8 cellular contexts compared by ENCODE assay signal in the genomic region with DNA sequence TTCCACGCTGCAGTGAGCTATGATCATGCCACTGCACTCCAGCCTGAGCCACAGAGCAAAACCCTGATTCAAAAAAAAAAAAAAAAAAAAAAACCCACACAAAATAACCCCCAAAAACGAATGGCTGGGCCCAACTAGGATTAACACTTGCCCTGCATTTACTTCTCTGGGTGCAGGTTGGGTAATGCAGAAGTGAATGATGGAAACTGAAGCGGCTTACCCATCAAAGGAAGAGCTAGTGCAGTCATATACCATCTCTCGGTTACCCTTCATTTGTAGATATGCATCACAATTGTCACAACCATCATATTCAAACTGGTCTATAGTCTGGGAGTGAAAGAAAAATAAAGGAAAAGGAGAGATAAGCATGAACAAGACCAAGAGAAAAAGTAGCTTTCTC. TPM values are rescaled to one million over a fixed set of nuclear protein-coding genes. Genes with fewer than 3 reads are reported as not detected.
DNase-seq lines count a peak whose midpoint lies in the region; ATAC-seq and TF ChIP-seq lines count a peak whose summit lies in the region.

No MANE protein-coding gene starts in this region.

- H3K4me2 ChIP-seq in HCT116 (ENCODE audit: low read length) (peak overlapping the region; percentile 78), smooth muscle cell (peak overlapping the region; percentile 93)

- no peaks in the 10 kb centered on the region for H3K9me3 Mint-ChIP-seq in activated B cell treated with CpG ODN at 0.5 μM for 24 hours

- ATAC-seq in HCT116: no peak
- no peak for ATAC-seq in activated B cell treated with CpG ODN at 0.5 μM for 24 hours (ENCODE audit: low read depth)
- ATAC-seq in HG03469 (IDR thresholded peaks at IDR 0.05; ENCODE audit: unreplicated experiment): no peak

- H3K36me3 Mint-ChIP-seq in activated B cell treated with CpG ODN at 0.5 μM for 24 hours (ENCODE audit: low read depth): peaks cover 51% of the 10 kb centered on the region

- H3K4me3 ChIP-seq in HCT116 (replicated peaks in 1 of 2; ENCODE audit: low read depth in 1 of 2, low read length in 2 of 2): peak overlapping the region; percentile 79 to 82
- peak overlapping the region; percentile 94; the same call in 1 of the 2 replicates for H3K4me3 ChIP-seq in iPS DF 6.9 (ENCODE audit: low read length)
- H3K4me3 ChIP-seq in smooth muscle cell: peak overlapping the region; percentile 89

- BruUV-seq in HCT116 (replicated peaks; lab: Mats Ljungman, UMichigan): TSS peak; percentile 47

- H3K27ac Mint-ChIP-seq in activated B cell treated with CpG ODN at 0.5 μM for 24 hours: peak overlapping the region; percentile 96

- H3K4me1 ChIP-seq in HCT116 (ENCODE audit: control insufficient read depth in 1 of 2, insufficient read depth in 2 of 2, low read length in 2 of 2) (peaks cover 16 to 22% of the 10 kb centered on the region in 2 experiments), iPS DF 6.9 (ENCODE audit: control insufficient read depth, insufficient read depth, low read length) (no peaks in the 10 kb centered on the region), smooth muscle cell (ENCODE audit: low read depth) (peaks cover 9% of the 10 kb centered on the region)

- H3K27me3 Mint-ChIP-seq in activated B cell treated with CpG ODN at 0.5 μM for 24 hours: no peaks in the 10 kb centered on the region

- peaks cover 32% of the 10 kb centered on the region for H3K79me2 ChIP-seq in HCT116 (ENCODE audit: insufficient read depth, low read length)
- peaks cover 22% of the 10 kb centered on the region for H3K79me2 ChIP-seq in smooth muscle cell (ENCODE audit: low read depth)

- H3K4me3 Mint-ChIP-seq in activated B cell treated with CpG ODN at 0.5 μM for 24 hours: peak overlapping the region; percentile 100

- H3K27ac ChIP-seq in HCT116 (ENCODE audit: low read depth, low read length) (peak overlapping the region; percentile 73), iPS DF 6.9 (ENCODE audit: low read length) (no peak overlapping the region), smooth muscle cell (ENCODE audit: low read depth) (no peak overlapping the region)

- H4K20me1 ChIP-seq in HCT116 (ENCODE audit: insufficient read depth) (no peaks in the 10 kb centered on the region), smooth muscle cell (ENCODE audit: low read depth) (no peaks in the 10 kb centered on the region)

- TF ChIP-seq CTCF in HCT116 (IDR thresholded peaks at IDR 0.05 in 2 of 3, conservative IDR thresholded peaks at IDR 0.05 in 1 of 3; ENCODE audit: borderline replicate concordance in 1 of 3, insufficient read depth in 1 of 3, low read depth in 2 of 3, low read length in 2 of 3) (no peak), activated B cell treated with CpG ODN at 0.5 μM for 24 hours (IDR thresholded peaks at IDR 0.05) (no peak), smooth muscle cell (IDR thresholded peaks at IDR 0.05; ENCODE audit: borderline replicate concordance, insufficient read depth, poor library complexity, severe bottlenecking) (no peak), GM10266 (IDR thresholded peaks at IDR 0.05; ENCODE audit: control insufficient read depth, insufficient read depth, low read depth, missing control alignments) (no peak)

- WGBS in iPS DF 6.9 (ENCODE audit: insufficient coverage, insufficient read length): no CpG with 5 or more reads among the region's 4 CpGs
- WGBS in smooth muscle cell (ENCODE audit: low lambda C conversion rate): 81% methylated on average over 4 of the region's 4 CpGs

- peaks cover 14% of the 10 kb centered on the region for H3F3A ChIP-seq in smooth muscle cell (ENCODE audit: low read depth)

- H3K27me3 ChIP-seq in HCT116 (ENCODE audit: insufficient read depth, low read length) (no peaks in the 10 kb centered on the region), iPS DF 6.9 (ENCODE audit: control insufficient read depth, insufficient read depth, low read length) (no peaks in the 10 kb centered on the region), smooth muscle cell (ENCODE audit: low read depth) (no peaks in the 10 kb centered on the region)

- H3K4me1 Mint-ChIP-seq in activated B cell treated with CpG ODN at 0.5 μM for 24 hours: peaks cover 58% of the 10 kb centered on the region

- H3K9me2 ChIP-seq in HCT116 (ENCODE audit: insufficient read depth): no peaks in the 10 kb centered on the region

- RAD21 ChIA-PET in HCT116 (lab: Charles Lee; ENCODE audit: low non-redundant PET in 1 of 2, low total read pairs in 2 of 2, uncharacterized antibody in 2 of 2, unreplicated experiment in 2 of 2): interaction anchor here (0.6 to 2.1 kb wide), 5 partner anchors 19 to 96 kb away, joined by 3 to 13 read pairs (median 3); a partner anchor contains a TSS

- H3K9me3 ChIP-seq in HCT116 (ENCODE audit: control insufficient read depth in 1 of 2, insufficient read depth in 1 of 2, low read depth in 1 of 2, low read length in 2 of 2): no peaks in the 10 kb centered on the region
- H3K9me3 ChIP-seq in iPS DF 6.9 (ENCODE audit: control insufficient read depth, insufficient read depth, low read length): no peaks in the 10 kb centered on the region
- no peaks in the 10 kb centered on the region for H3K9me3 ChIP-seq in smooth muscle cell (replicated peaks; ENCODE audit: low read depth)

- TF ChIP-seq RAD21 in HCT116 (IDR thresholded peaks at IDR 0.05; ENCODE audit: low read depth): no peak

- CTCF ChIA-PET in HCT116 (lab: Charles Lee) (interaction anchor here (0.6 to 2.3 kb wide), 6 partner anchors 13 to 134 kb away, joined by 3 to 20 read pairs (median 4); a partner anchor contains a TSS), activated B cell treated with CpG ODN at 0.5 μM for 24 hours (lab: Charles Lee) (interaction anchor here (0.8 to 3.1 kb wide), 8 partner anchors 13 to 66 kb away, joined by 3 to 42 read pairs (median 6); a partner anchor contains a TSS)

- intact Hi-C loops in HCT116 (cut with micrococcal nuclease) (no loop called here), activated B cell treated with CpG ODN at 0.5 μM for 24 hours (cut with micrococcal nuclease) (no loop called here)

- H2AFZ ChIP-seq in HCT116 (ENCODE audit: low read depth, low read length, poor library complexity, severe bottlenecking) (no peak overlapping the region), smooth muscle cell (ENCODE audit: low read depth) (no peak overlapping the region)

- no peak for TF ChIP-seq POLR2A in HCT116 (IDR thresholded peaks at IDR 0.05; ENCODE audit: borderline replicate concordance, extremely low read depth, insufficient read depth, insufficient read length)

- H3K9ac ChIP-seq in HCT116 (ENCODE audit: low read length) (peak overlapping the region; percentile 80), smooth muscle cell (ENCODE audit: low read depth) (peak overlapping the region; percentile 80)

- H3K36me3 ChIP-seq in HCT116 (ENCODE audit: control insufficient read depth in 1 of 2, insufficient read depth in 2 of 2, low read length in 2 of 2): peaks cover 42 to 53% of the 10 kb centered on the region in 2 experiments; a peak in 3 of 4 replicates
- peaks cover 21% of the 10 kb centered on the region; the same call in 1 of the 2 replicates for H3K36me3 ChIP-seq in iPS DF 6.9 (ENCODE audit: control insufficient read depth, insufficient read depth, low read length)
- H3K36me3 ChIP-seq in smooth muscle cell (ENCODE audit: low read depth): peaks cover 26% of the 10 kb centered on the region

- DNase-seq in HCT116 (ENCODE audit: low read depth, low spot score) (no peak), activated B cell treated with CpG ODN at 0.5 μM for 24 hours (no peak), iPS DF 6.9 (ENCODE audit: low read depth, low spot score) (no peak), smooth muscle cell (lab: John Stamatoyannopoulos, UW; ENCODE audit: unreplicated experiment) (no peak), GM10266 (ENCODE audit: extremely low spot score) (no peak), DMS79 (lab: John Stamatoyannopoulos, UW) (no peak)
- DNase-seq in stimulated activated CD4-positive, alpha-beta T cell treated with anti-CD3 and anti-CD28 coated beads, Interleukin-2, amount 100 ng/mL, for 24 hours: no peak

- POLR2A ChIA-PET in HCT116 (lab: Charles Lee) (interaction anchor here (0.6 to 2.2 kb wide), 9 partner anchors 14 to 76 kb away, joined by 4 to 39 read pairs (median 6); a partner anchor contains a TSS), activated B cell treated with CpG ODN at 0.5 μM for 24 hours (lab: Charles Lee) (interaction anchor here (0.6 to 8.6 kb wide), 13 partner anchors 10 to 344 kb away, joined by 3 to 859 read pairs (median 7); a partner anchor contains a TSS)

TF ChIP-seq in HCT116, 20 proteins besides CTCF, POLR2A, EP300 and RAD21 (continues in another document):
- no peak for TF ChIP-seq CEBPB (IDR thresholded peaks at IDR 0.05; ENCODE audit: low read depth)
- TF ChIP-seq EZH2 (IDR thresholded peaks at IDR 0.05): no peak
- no peak for TF ChIP-seq SIN3A (IDR thresholded peaks at IDR 0.05; ENCODE audit: low read depth)
- no peak for TF ChIP-seq CBX3 (IDR thresholded peaks at IDR 0.05; ENCODE audit: low read depth)
- TF ChIP-seq POLR2AphosphoS5 (IDR thresholded peaks at IDR 0.05; ENCODE audit: low read depth, low read length): no peak
- TF ChIP-seq, protein P1, sequence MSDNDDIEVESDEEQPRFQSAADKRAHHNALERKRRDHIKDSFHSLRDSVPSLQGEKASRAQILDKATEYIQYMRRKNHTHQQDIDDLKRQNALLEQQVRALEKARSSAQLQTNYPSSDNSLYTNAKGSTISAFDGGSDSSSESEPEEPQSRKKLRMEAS (IDR thresholded peaks at IDR 0.05): no peak
- TF ChIP-seq, protein P2, sequence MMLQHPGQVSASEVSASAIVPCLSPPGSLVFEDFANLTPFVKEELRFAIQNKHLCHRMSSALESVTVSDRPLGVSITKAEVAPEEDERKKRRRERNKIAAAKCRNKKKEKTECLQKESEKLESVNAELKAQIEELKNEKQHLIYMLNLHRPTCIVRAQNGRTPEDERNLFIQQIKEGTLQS (IDR thresholded peaks at IDR 0.05): no peak
- TF ChIP-seq TCF7L2 (IDR thresholded peaks at IDR 0.05; ENCODE audit: borderline replicate concordance, extremely low read depth, insufficient read depth, insufficient read length): no peak

RNA-seq across cellular contexts. Expression of a gene that starts 0.8 kb away (rescaled TPM):
- total RNA-seq in HCT116 (2021; ENCODE audit: unreplicated experiment) (118 TPM), activated B cell treated with CpG ODN at 0.5 μM for 24 hours (90.2 and 100 TPM in 2 replicates), smooth muscle cell (58.5 and 66.1 TPM in 2 replicates)
- 121 and 141 TPM in 2 replicates for polyA plus RNA-seq in HCT116 (2012)
- polyA plus RNA-seq in smooth muscle cell: 92.4 and 107 TPM in 2 replicates

RNA-seq across cellular contexts. Expression of a gene that starts 22.6 kb away (rescaled TPM):
- total RNA-seq in HCT116 (2021; ENCODE audit: unreplicated experiment): 0.27 TPM
- 0.05 TPM in 1 of 2 replicates, not detected in the other for polyA plus RNA-seq in HCT116 (2012)
- total RNA-seq in activated B cell treated with CpG ODN at 0.5 μM for 24 hours: 16.7 and 22.5 TPM in 2 replicates
- total RNA-seq in smooth muscle cell: 4.3 and 7.0 TPM in 2 replicates
- polyA plus RNA-seq in smooth muscle cell: 11.7 and 18.3 TPM in 2 replicates
